In the genomic region with DNA sequence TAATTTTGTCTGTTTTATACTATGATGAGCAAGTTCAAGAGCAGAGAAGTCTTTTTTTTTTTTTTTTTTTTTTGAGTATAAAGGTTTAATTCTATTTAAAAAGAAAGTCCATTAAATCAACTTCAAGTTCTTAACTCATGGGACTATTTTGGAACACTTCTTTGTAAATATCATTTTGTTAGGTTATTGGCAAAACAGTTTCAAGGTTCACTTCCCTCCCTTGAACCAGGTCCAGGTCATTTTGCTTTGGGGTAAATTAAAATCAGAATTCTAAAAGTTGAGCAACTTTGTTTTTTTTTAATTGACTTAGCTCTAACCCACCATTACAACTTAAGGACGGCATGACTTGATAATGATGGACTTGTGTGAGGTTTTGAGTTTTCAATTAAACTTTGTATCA, we compare ENCODE assay signal across 1 cellular context.
TF ChIP-seq lines count a peak whose summit lies in the region.

No MANE protein-coding gene starts in this region.

TF ChIP-seq in liver, 16 proteins besides CTCF, POLR2A, EP300 and RAD21 (continued from another document):
- TF ChIP-seq, protein P1, sequence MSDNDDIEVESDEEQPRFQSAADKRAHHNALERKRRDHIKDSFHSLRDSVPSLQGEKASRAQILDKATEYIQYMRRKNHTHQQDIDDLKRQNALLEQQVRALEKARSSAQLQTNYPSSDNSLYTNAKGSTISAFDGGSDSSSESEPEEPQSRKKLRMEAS (IDR thresholded peaks at IDR 0.05): no peak
- TF ChIP-seq, protein P2, sequence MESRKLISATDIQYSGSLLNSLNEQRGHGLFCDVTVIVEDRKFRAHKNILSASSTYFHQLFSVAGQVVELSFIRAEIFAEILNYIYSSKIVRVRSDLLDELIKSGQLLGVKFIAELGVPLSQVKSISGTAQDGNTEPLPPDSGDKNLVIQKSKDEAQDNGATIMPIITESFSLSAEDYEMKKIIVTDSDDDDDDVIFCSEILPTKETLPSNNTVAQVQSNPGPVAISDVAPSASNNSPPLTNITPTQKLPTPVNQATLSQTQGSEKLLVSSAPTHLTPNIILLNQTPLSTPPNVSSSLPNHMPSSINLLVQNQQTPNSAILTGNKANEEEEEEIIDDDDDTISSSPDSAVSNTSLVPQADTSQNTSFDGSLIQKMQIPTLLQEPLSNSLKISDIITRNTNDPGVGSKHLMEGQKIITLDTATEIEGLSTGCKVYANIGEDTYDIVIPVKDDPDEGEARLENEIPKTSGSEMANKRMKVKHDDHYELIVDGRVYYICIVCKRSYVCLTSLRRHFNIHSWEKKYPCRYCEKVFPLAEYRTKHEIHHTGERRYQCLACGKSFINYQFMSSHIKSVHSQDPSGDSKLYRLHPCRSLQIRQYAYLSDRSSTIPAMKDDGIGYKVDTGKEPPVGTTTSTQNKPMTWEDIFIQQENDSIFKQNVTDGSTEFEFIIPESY (IDR thresholded peaks at IDR 0.05): no peak
- TF ChIP-seq TAF1 (conservative IDR thresholded peaks at IDR 0.05) (no peak), FOXA2 (IDR thresholded peaks at IDR 0.05) (peak; percentile 24), GABPA (IDR thresholded peaks at IDR 0.05 in 1 of 2, conservative IDR thresholded peaks at IDR 0.05 in 1 of 2) (no peak), HNF4A (conservative IDR thresholded peaks at IDR 0.05) (peak; percentile 66 to 69), NR2F2 (IDR thresholded peaks at IDR 0.05) (no peak), JUND (IDR thresholded peaks at IDR 0.05) (no peak)
- TF ChIP-seq, protein P3, sequence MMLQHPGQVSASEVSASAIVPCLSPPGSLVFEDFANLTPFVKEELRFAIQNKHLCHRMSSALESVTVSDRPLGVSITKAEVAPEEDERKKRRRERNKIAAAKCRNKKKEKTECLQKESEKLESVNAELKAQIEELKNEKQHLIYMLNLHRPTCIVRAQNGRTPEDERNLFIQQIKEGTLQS (IDR thresholded peaks at IDR 0.05): no peak
TF ChIP-seq in liver: peak in this region for 3.
